In the genomic region with DNA sequence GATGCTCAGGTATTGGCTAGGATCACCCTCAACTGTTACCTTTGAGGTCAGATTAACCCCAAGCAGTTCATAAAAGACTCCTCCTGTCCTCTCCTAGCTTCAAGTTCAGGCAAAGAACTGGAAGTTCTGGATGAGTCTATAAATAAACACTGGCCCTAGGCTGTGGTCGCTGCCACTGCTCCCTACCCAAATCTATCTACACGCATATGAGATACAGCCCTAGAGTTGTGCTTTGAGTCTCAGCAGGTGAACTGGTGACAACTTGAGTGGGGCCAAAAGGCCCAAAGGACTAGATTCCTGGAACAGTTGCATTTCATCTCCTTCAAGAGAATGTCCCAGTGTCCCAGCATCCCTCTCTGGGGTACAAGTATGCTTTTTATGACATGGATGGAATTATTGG, we compare ENCODE assay signal across 34 cellular contexts.
"Had no signal": no experiment of that assay in that cellular context is flagged by ENCODE, and none has a peak within 500 bp of the region (broad histone marks: within the 10 kb centered on the region; RNA-seq: fewer than 3 reads in every experiment).

No MANE protein-coding gene starts in this region.

- H3K27ac Mint-ChIP-seq: activated B cell treated with CpG ODN at 0.5 μM for 24 hours; activated CD4-positive, alpha-beta memory T cell treated with anti-CD3 and anti-CD28 coated beads for 36 hours; activated CD4-positive, alpha-beta T cell treated with anti-CD3 and anti-CD28 coated beads, Interleukin-2, amount 10 ng/mL, durations not matched to agents 24 days and 14 days; activated CD8-positive, alpha-beta T cell treated with anti-CD3 and anti-CD28 coated beads for 36 hours; activated naive CD4-positive, alpha-beta T cell treated with anti-CD3 and anti-CD28 coated beads, Interleukin-2, amount 10 ng/mL, durations not matched to agents 7 days and 5 days; activated naive CD4-positive, alpha-beta T cell treated with anti-CD3 and anti-CD28 coated beads, Interleukin-2, amount 50 U/mL, for 24 hours; activated naive CD8-positive, alpha-beta T cell; activated naive CD8-positive, alpha-beta T cell treated with anti-CD3 and anti-CD28 coated beads, Interleukin-2, amount 10 ng/mL, durations not matched to agents 7 days and 5 days; activated naive CD8-positive, alpha-beta T cell treated with anti-CD3 and anti-CD28 coated beads, Interleukin-2, amount 50 U/mL, for 24 hours; activated T-helper 2 cell treated with anti-CD3 and anti-CD28 coated beads, Interferon-gamma antibody, Interleukin-2, Interleukin-4, amounts not matched to agents 10 μg/mL and 5 μg/mL and 100 μg/mL, durations not matched to agents 14 hours and 24 hours and 36 hours; brain; T-helper 1 cell treated with Interleukin-12 subunit alpha and Interleukin-12 subunit beta and Interleukin-4 antibody, amounts not matched to agents 30 μg/mL and 1 μg/mL, for 36 hours; T-helper 2 cell treated with Interferon-gamma antibody and Interleukin-4, amounts not matched to agents 5 μg/mL and 100 μg/mL, for 36 hours had no signal

- H3K36me3 Mint-ChIP-seq: activated CD4-positive, alpha-beta memory T cell treated with anti-CD3 and anti-CD28 coated beads for 36 hours; activated naive CD4-positive, alpha-beta T cell treated with anti-CD3 and anti-CD28 coated beads, Interleukin-2, amount 10 ng/mL, durations not matched to agents 7 days and 5 days; activated naive CD8-positive, alpha-beta T cell; activated naive CD8-positive, alpha-beta T cell treated with anti-CD3 and anti-CD28 coated beads, Interleukin-2, amount 10 ng/mL, durations not matched to agents 7 days and 5 days; brain had no signal

- H3K36me3 ChIP-seq: ascending aorta, cardiac muscle cell had no signal

- H3K9me3 Mint-ChIP-seq: activated CD4-positive, alpha-beta memory T cell treated with anti-CD3 and anti-CD28 coated beads for 36 hours; T-helper 1 cell treated with Interleukin-12 subunit alpha and Interleukin-12 subunit beta and Interleukin-4 antibody, amounts not matched to agents 30 μg/mL and 1 μg/mL, for 36 hours; T-helper 2 cell treated with Interferon-gamma antibody and Interleukin-4, amounts not matched to agents 5 μg/mL and 100 μg/mL, for 36 hours had no signal

- H3K27me3 Mint-ChIP-seq: activated naive CD8-positive, alpha-beta T cell had no signal

- H3K9me3 ChIP-seq: ascending aorta had no signal

- H3K27me3 ChIP-seq: ascending aorta, cardiac muscle cell had no signal

- H3K4me3 Mint-ChIP-seq: activated B cell treated with CpG ODN at 0.5 μM for 24 hours; activated CD4-positive, alpha-beta memory T cell treated with anti-CD3 and anti-CD28 coated beads for 36 hours; activated CD4-positive, alpha-beta T cell treated with anti-CD3 and anti-CD28 coated beads, Interleukin-2, amount 10 ng/mL, durations not matched to agents 24 days and 14 days; activated CD8-positive, alpha-beta T cell treated with anti-CD3 and anti-CD28 coated beads for 36 hours; activated naive CD4-positive, alpha-beta T cell treated with anti-CD3 and anti-CD28 coated beads, Interleukin-2, amount 10 ng/mL, durations not matched to agents 7 days and 5 days; activated naive CD4-positive, alpha-beta T cell treated with anti-CD3 and anti-CD28 coated beads, Interleukin-2, amount 50 U/mL, for 24 hours; activated naive CD8-positive, alpha-beta T cell; activated naive CD8-positive, alpha-beta T cell treated with anti-CD3 and anti-CD28 coated beads, Interleukin-2, amount 10 ng/mL, durations not matched to agents 7 days and 5 days; activated naive CD8-positive, alpha-beta T cell treated with anti-CD3 and anti-CD28 coated beads, Interleukin-2, amount 50 U/mL, for 24 hours; activated T-cell treated with anti-CD3 and anti-CD28 coated beads, Interleukin-2, amount 50 U/mL, for 4 hours; brain; T-helper 1 cell treated with Interleukin-12 subunit alpha and Interleukin-12 subunit beta and Interleukin-4 antibody, amounts not matched to agents 30 μg/mL and 1 μg/mL, for 36 hours; T-helper 2 cell treated with Interferon-gamma antibody and Interleukin-4, amounts not matched to agents 5 μg/mL and 100 μg/mL, for 36 hours had no signal

- ATAC-seq: activated CD8-positive, alpha-beta T cell treated with anti-CD3 and anti-CD28 coated beads for 36 hours; activated naive CD8-positive, alpha-beta T cell treated with anti-CD3 and anti-CD28 coated beads, Interleukin-2, amount 50 U/mL, for 24 hours; activated T-cell treated with anti-CD3 and anti-CD28 coated beads, Interleukin-2, amount 50 U/mL, for 4 hours had no signal

- H3K4me1 ChIP-seq: ascending aorta had no signal

- DNase-seq: activated B cell treated with CpG ODN at 0.5 μM for 24 hours; activated CD4-positive, alpha-beta memory T cell treated with anti-CD3 and anti-CD28 coated beads for 36 hours; activated CD4-positive, alpha-beta T cell treated with anti-CD3 and anti-CD28 coated beads for 4 hours; activated CD4-positive, alpha-beta T cell treated with anti-CD3 and anti-CD28 coated beads, Interleukin-2, amount 10 ng/mL, durations not matched to agents 24 days and 14 days; activated CD4-positive, alpha-beta T cell treated with anti-CD3 and anti-CD28 coated beads, Interleukin-2, amount 50 U/mL, for 1 hour; activated CD4-positive, alpha-beta T cell treated with anti-CD3 and anti-CD28 coated beads, Interleukin-2, amount 50 U/mL, for 4 hours; activated CD4-positive, CD25-positive, alpha-beta regulatory T cell treated with anti-CD3 and anti-CD28 coated beads, Interleukin-2, amount 50 U/mL, for 72 hours; activated CD8-positive, alpha-beta memory T cell treated with anti-CD3 and anti-CD28 coated beads, Interleukin-2, amount 50 U/mL, for 4 hours; activated CD8-positive, alpha-beta T cell treated with anti-CD3 and anti-CD28 coated beads for 36 hours; activated effector memory CD4-positive, alpha-beta T cell treated with Interleukin-2 at 50 U/mL for 16 hours; activated gamma-delta T cell; activated naive CD4-positive, alpha-beta T cell treated with anti-CD3 and anti-CD28 coated beads, Interleukin-2, amount 10 ng/mL, durations not matched to agents 7 days and 5 days; activated naive CD4-positive, alpha-beta T cell treated with Interleukin-2 at 50 U/mL for 16 hours; activated naive CD8-positive, alpha-beta T cell treated with anti-CD3 and anti-CD28 coated beads, Interleukin-2, amount 10 ng/mL, durations not matched to agents 7 days and 5 days; activated naive CD8-positive, alpha-beta T cell treated with anti-CD3 and anti-CD28 coated beads, Interleukin-2, amount 50 U/mL, for 24 hours; activated T-cell treated with anti-CD3 and anti-CD28 coated beads for 4 hours; activated T-cell treated with anti-CD3 and anti-CD28 coated beads, Interleukin-2, amount 50 U/mL, for 1 hour; activated T-cell treated with anti-CD3 and anti-CD28 coated beads, Interleukin-2, amount 50 U/mL, for 4 hours; amygdala; anterior cingulate cortex; central memory CD4-positive, alpha-beta T cell; SW 1271; T-helper 1 cell; T-helper 2 cell; T-helper 9 cell had no signal

- H3K4me3 ChIP-seq: ascending aorta, cardiac muscle cell had no signal

- H3K27ac ChIP-seq: ascending aorta, cardiac muscle cell, VCaP had no signal

- H3K4me1 Mint-ChIP-seq: activated B cell treated with CpG ODN at 0.5 μM for 24 hours; activated CD4-positive, alpha-beta T cell treated with anti-CD3 and anti-CD28 coated beads, Interleukin-2, amount 10 ng/mL, durations not matched to agents 24 days and 14 days; activated naive CD4-positive, alpha-beta T cell treated with anti-CD3 and anti-CD28 coated beads, Interleukin-2, amount 10 ng/mL, durations not matched to agents 7 days and 5 days; activated naive CD4-positive, alpha-beta T cell treated with anti-CD3 and anti-CD28 coated beads, Interleukin-2, amount 50 U/mL, for 24 hours; activated naive CD8-positive, alpha-beta T cell treated with anti-CD3 and anti-CD28 coated beads, Interleukin-2, amount 10 ng/mL, durations not matched to agents 7 days and 5 days; activated naive CD8-positive, alpha-beta T cell treated with anti-CD3 and anti-CD28 coated beads, Interleukin-2, amount 50 U/mL, for 24 hours had no signal
